15 cellular contexts compared by ENCODE assay signal in genomic region chr2:72111061-72111460, GRCh38. TPM values are rescaled to one million over a fixed set of nuclear protein-coding genes. Genes with fewer than 3 reads are reported as not detected.
DNase-seq lines count a peak whose midpoint lies in the region; ATAC-seq and TF ChIP-seq lines count a peak whose summit lies in the region.
"Had no signal": no experiment of that assay in that cellular context is flagged by ENCODE, and none has a peak within 500 bp of the region (broad histone marks: within the 10 kb centered on the region; RNA-seq: fewer than 3 reads in every experiment).

No MANE protein-coding gene starts in this region.

- no peak for ATAC-seq in activated CD8-positive, alpha-beta memory T cell treated with anti-CD3 and anti-CD28 coated beads, Interleukin-2, amount 10 ng/mL, durations not matched to agents 7 days and 5 days
- ATAC-seq: CD8-positive, alpha-beta T cell; GM12878; GM23338 had no signal

- no peaks in the 10 kb centered on the region for H3K36me3 Mint-ChIP-seq in activated CD8-positive, alpha-beta memory T cell treated with anti-CD3 and anti-CD28 coated beads, Interleukin-2, amount 10 ng/mL, durations not matched to agents 7 days and 5 days
- H3K36me3 Mint-ChIP-seq in endodermal cell (ENCODE audit: low read depth), result no peaks in the 10 kb centered on the region
- H3K36me3 Mint-ChIP-seq in neural progenitor cell, result no peaks in the 10 kb centered on the region
- H3K36me3 Mint-ChIP-seq in endothelial cell (ENCODE audit: low read depth, unreplicated experiment), result no peaks in the 10 kb centered on the region
- H3K36me3 Mint-ChIP-seq: CD14-positive monocyte; CD8-positive, alpha-beta T cell had no signal

- H2AFZ ChIP-seq in neural progenitor cell (replicated peaks), result no peak overlapping the region
- H2AFZ ChIP-seq: GM23338 had no signal

- CTCF ChIA-PET in activated CD8-positive, alpha-beta memory T cell treated with anti-CD3 and anti-CD28 coated beads, Interleukin-2, amount 10 ng/mL, durations not matched to agents 7 days and 5 days (lab: Charles Lee), result no interaction called here

- no peak overlapping the region for H3K4me3 Mint-ChIP-seq in activated CD8-positive, alpha-beta memory T cell treated with anti-CD3 and anti-CD28 coated beads, Interleukin-2, amount 10 ng/mL, durations not matched to agents 7 days and 5 days
- H3K4me3 Mint-ChIP-seq in endodermal cell, result no peak overlapping the region
- H3K4me3 Mint-ChIP-seq in neural progenitor cell, result no peak overlapping the region
- no peak overlapping the region for H3K4me3 Mint-ChIP-seq in endothelial cell (ENCODE audit: unreplicated experiment)
- H3K4me3 Mint-ChIP-seq: CD14-positive monocyte; CD8-positive, alpha-beta T cell; GM23338 had no signal

- H3K27me3 ChIP-seq in endodermal cell (ENCODE audit: control insufficient read depth, insufficient read depth, low read length, poor library complexity, severe bottlenecking), result no peaks in the 10 kb centered on the region
- H3K27me3 ChIP-seq in neural progenitor cell, result no peaks in the 10 kb centered on the region
- H3K27me3 ChIP-seq in vagina, result no peaks in the 10 kb centered on the region

- peak; percentile 9 for DNase-seq in activated CD8-positive, alpha-beta memory T cell treated with anti-CD3 and anti-CD28 coated beads, Interleukin-2, amount 10 ng/mL, durations not matched to agents 7 days and 5 days
- DNase-seq in activated CD8-positive, alpha-beta memory T cell treated with anti-CD3 and anti-CD28 coated beads, Interleukin-2, amount 50 U/mL, for 4 hours, result no peak
- peak; percentile 13 for DNase-seq in endodermal cell
- no peak for DNase-seq in neural progenitor cell (ENCODE audit: low spot score)
- peak; percentile 27 to 85 for DNase-seq in vagina (ENCODE audit: extremely low spot score in 2 of 2)
- DNase-seq in endothelial cell (ENCODE audit: low spot score), result no peak
- DNase-seq in activated effector memory CD4-positive, alpha-beta T cell treated with anti-CD3 and anti-CD28 coated beads, Interleukin-2, amount 50 U/mL, for 16 hours, result no peak
- DNase-seq: CD8-positive, alpha-beta T cell; COR-L47; DMS53; H7 had no signal

- intact Hi-C loops in vagina (cut with DNase I), result no loop called here

- no peak for TF ChIP-seq CTCF in endodermal cell (conservative IDR thresholded peaks at IDR 0.05)
- TF ChIP-seq CTCF in neural progenitor cell (IDR thresholded peaks at IDR 0.05), result no peak
- no peak for TF ChIP-seq CTCF in vagina (IDR thresholded peaks at IDR 0.05)
- no peak for TF ChIP-seq CTCF in endothelial cell (IDR thresholded peaks at IDR 0.05; ENCODE audit: unreplicated experiment)

- H3K4me3 ChIP-seq in endodermal cell (ENCODE audit: low read length) (no peak overlapping the region), neural progenitor cell (no peak overlapping the region), vagina (no peak overlapping the region)
- H3K4me3 ChIP-seq: GM12878, GM23338 had no signal

- no peaks in the 10 kb centered on the region for H3F3A ChIP-seq in neural progenitor cell (ENCODE audit: low read depth)

- no peak for TF ChIP-seq POLR2A in vagina (IDR thresholded peaks at IDR 0.05)

- no peaks in the 10 kb centered on the region for H3K9me3 Mint-ChIP-seq in activated CD8-positive, alpha-beta memory T cell treated with anti-CD3 and anti-CD28 coated beads, Interleukin-2, amount 10 ng/mL, durations not matched to agents 7 days and 5 days (ENCODE audit: low read depth)
- H3K9me3 Mint-ChIP-seq in endodermal cell, result peaks cover 24% of the 10 kb centered on the region
- H3K9me3 Mint-ChIP-seq in neural progenitor cell, result peaks cover 4% of the 10 kb centered on the region
- H3K9me3 Mint-ChIP-seq in endothelial cell (ENCODE audit: unreplicated experiment), result no peaks in the 10 kb centered on the region
- H3K9me3 Mint-ChIP-seq: CD8-positive, alpha-beta T cell had no signal

- H3K4me1 ChIP-seq in endodermal cell (ENCODE audit: control insufficient read depth, insufficient read depth, low read length), result no peaks in the 10 kb centered on the region
- no peaks in the 10 kb centered on the region for H3K4me1 ChIP-seq in neural progenitor cell
- peaks cover 11% of the 10 kb centered on the region for H3K4me1 ChIP-seq in vagina

- no peaks in the 10 kb centered on the region for H3K9me3 ChIP-seq in endodermal cell (ENCODE audit: control insufficient read depth, low read length)
- no peaks in the 10 kb centered on the region for H3K9me3 ChIP-seq in neural progenitor cell (ENCODE audit: low read depth)
- no peaks in the 10 kb centered on the region for H3K9me3 ChIP-seq in vagina

- no peaks in the 10 kb centered on the region for H3K79me2 ChIP-seq in neural progenitor cell (ENCODE audit: low read depth)

- no peak overlapping the region for H3K27ac Mint-ChIP-seq in activated CD8-positive, alpha-beta memory T cell treated with anti-CD3 and anti-CD28 coated beads, Interleukin-2, amount 10 ng/mL, durations not matched to agents 7 days and 5 days
- H3K27ac Mint-ChIP-seq in endodermal cell, result no peak overlapping the region
- peak overlapping the region; percentile 21 for H3K27ac Mint-ChIP-seq in neural progenitor cell
- H3K27ac Mint-ChIP-seq in endothelial cell (ENCODE audit: unreplicated experiment), result no peak overlapping the region
- H3K27ac Mint-ChIP-seq: CD14-positive monocyte; CD8-positive, alpha-beta T cell; GM23338 had no signal

- WGBS in endodermal cell (ENCODE audit: insufficient coverage in 1 of 2, insufficient read length in 1 of 2), 2 experiments, result 94 to 100% methylated on average over 3 of the region's 3 CpGs

- no peak overlapping the region for H3K9ac ChIP-seq in endodermal cell (ENCODE audit: extremely low read depth, low read length, poor library complexity, severe bottlenecking)
- H3K9ac ChIP-seq in neural progenitor cell, result no peak overlapping the region

- H3K4me2 ChIP-seq in neural progenitor cell, result no peak overlapping the region
- H3K4me2 ChIP-seq: GM23338 had no signal

- no peaks in the 10 kb centered on the region for H3K4me1 Mint-ChIP-seq in activated CD8-positive, alpha-beta memory T cell treated with anti-CD3 and anti-CD28 coated beads, Interleukin-2, amount 10 ng/mL, durations not matched to agents 7 days and 5 days
- no peaks in the 10 kb centered on the region for H3K4me1 Mint-ChIP-seq in endodermal cell
- peaks cover 11% of the 10 kb centered on the region for H3K4me1 Mint-ChIP-seq in neural progenitor cell
- H3K4me1 Mint-ChIP-seq in endothelial cell (ENCODE audit: unreplicated experiment), result no peaks in the 10 kb centered on the region
- H3K4me1 Mint-ChIP-seq: CD14-positive monocyte, GM23338 had no signal

- H4K20me1 ChIP-seq in neural progenitor cell (ENCODE audit: low read depth), result no peaks in the 10 kb centered on the region

- peaks cover 8% of the 10 kb centered on the region for H3K27me3 Mint-ChIP-seq in activated CD8-positive, alpha-beta memory T cell treated with anti-CD3 and anti-CD28 coated beads, Interleukin-2, amount 10 ng/mL, durations not matched to agents 7 days and 5 days
- H3K27me3 Mint-ChIP-seq in endodermal cell (ENCODE audit: insufficient read depth) (peaks cover 2% of the 10 kb centered on the region), neural progenitor cell (ENCODE audit: insufficient read depth, low read depth) (peaks cover 7% of the 10 kb centered on the region), endothelial cell (ENCODE audit: unreplicated experiment) (no peaks in the 10 kb centered on the region)

- H3K27ac ChIP-seq in endodermal cell (ENCODE audit: low read depth, low read length) (no peak overlapping the region), neural progenitor cell (no peak overlapping the region), vagina (no peak overlapping the region)
- H3K27ac ChIP-seq: 22Rv1 had no signal

- H3K36me3 ChIP-seq in endodermal cell (ENCODE audit: control insufficient read depth, insufficient read depth, low read length) (no peaks in the 10 kb centered on the region), neural progenitor cell (no peaks in the 10 kb centered on the region), vagina (no peaks in the 10 kb centered on the region)

RNA-seq across cellular contexts. Expression of gene CYP26B1, which starts 36.6 kb away (rescaled TPM):
- total RNA-seq in activated CD8-positive, alpha-beta memory T cell treated with anti-CD3 and anti-CD28 coated beads, Interleukin-2, amount 10 ng/mL, durations not matched to agents 7 days and 5 days, result not detected
- total RNA-seq in endodermal cell, result under 1 TPM; 0.09 to 0.91 TPM
- polyA plus RNA-seq in endodermal cell (2013, experiment 1 of 2), result 8.0 TPM
- polyA plus RNA-seq in endodermal cell (2013, experiment 2 of 2), result 7.7 TPM
- 0.21 and 1.2 TPM in 2 replicates for total RNA-seq in neural progenitor cell (ENCODE audit: low replicate concordance)
- 6.9 TPM for total RNA-seq in vagina
- 1.2 TPM for total RNA-seq in endothelial cell (ENCODE audit: unreplicated experiment)
- total RNA-seq: CD8-positive, alpha-beta T cell; GM12878 had no signal
- polyA plus RNA-seq: CD14-positive monocyte, GM12878 had no signal

Comparison
In these comparisons a context has a peak if more than half of its experiments do, and no peak if none do; other contexts are left out.
1. DNase-seq: peak in activated CD8-positive, alpha-beta memory T cell treated with anti-CD3 and anti-CD28 coated beads, Interleukin-2, amount 10 ng/mL, durations not matched to agents 7 days and 5 days (single experiment), endodermal cell (single experiment) and vagina (2 of 2); none in activated CD8-positive, alpha-beta memory T cell treated with anti-CD3 and anti-CD28 coated beads, Interleukin-2, amount 50 U/mL, for 4 hours (single experiment), neural progenitor cell (single experiment), endothelial cell (single experiment) and activated effector memory CD4-positive, alpha-beta T cell treated with anti-CD3 and anti-CD28 coated beads, Interleukin-2, amount 50 U/mL, for 16 hours (single experiment).